Comparison of ENCODE assay signal across 21 cellular contexts in the genomic region with DNA sequence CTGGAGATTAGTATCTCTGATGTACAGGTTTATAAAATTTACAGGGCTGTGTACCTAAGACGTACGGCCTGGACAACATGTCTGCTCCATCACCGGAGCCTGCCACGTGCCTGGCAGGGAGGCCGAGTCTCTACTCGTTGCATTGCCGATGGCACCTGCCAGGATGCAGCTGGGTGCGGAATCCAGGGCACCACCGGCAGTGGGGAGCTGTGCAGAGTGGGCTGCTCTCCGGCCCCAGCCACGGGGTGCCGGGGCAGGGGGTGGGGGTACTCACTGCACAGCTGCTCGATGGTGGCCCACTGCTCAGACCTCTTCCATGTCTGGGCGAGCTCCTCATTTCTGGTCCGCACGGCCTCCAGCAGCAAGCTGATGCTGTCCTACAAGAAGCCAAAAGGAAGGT. TPM values are rescaled to one million over a fixed set of nuclear protein-coding genes. Genes with fewer than 3 reads are reported as not detected.
DNase-seq lines count a peak whose midpoint lies in the region; ATAC-seq, FAIRE-seq and TF ChIP-seq lines count a peak whose summit lies in the region.
"Had no signal": no experiment of that assay in that cellular context is flagged by ENCODE, and none has a peak within 500 bp of the region (broad histone marks: within the 10 kb centered on the region; RNA-seq: fewer than 3 reads in every experiment).

No MANE protein-coding gene starts in this region.

- H3K9me1 ChIP-seq in endothelial cell of umbilical vein (replicated peaks; ENCODE audit: control insufficient read depth, extremely low read depth, insufficient read depth, low read length) = no peaks in the 10 kb centered on the region

- H3K4me3 ChIP-seq in endothelial cell of umbilical vein (replicated peaks in 1 of 3; ENCODE audit: insufficient read depth in 1 of 3, low read depth in 1 of 3, low read length in 3 of 3) (no peak overlapping the region), neural progenitor cell (no peak overlapping the region), uterus (no peak overlapping the region)
- H3K4me3 ChIP-seq: SJCRH30 had no signal

- no peak overlapping the region for H2AFZ ChIP-seq in endothelial cell of umbilical vein (ENCODE audit: low read depth, low read length)
- H2AFZ ChIP-seq in neural progenitor cell (replicated peaks) = no peak overlapping the region

- dilution Hi-C loops in endothelial cell of umbilical vein (cut with MboI; ENCODE audit: extremely low pct_ligation_motif_present, low sequenced_read_pairs) = no loop called here

- H3K4me1 Mint-ChIP-seq in natural killer cell treated with Interleukin-12 subunit alpha and Interleukin-12 subunit beta and Interleukin-15 and Interleukin-18, amount 100 ng/mL, for 72 hours (ENCODE audit: low read depth in 2 of 2) = no peaks in the 10 kb centered on the region
- H3K4me1 Mint-ChIP-seq in natural killer cell (no peaks in the 10 kb centered on the region), neural progenitor cell (no peaks in the 10 kb centered on the region)

- H3F3A ChIP-seq in neural progenitor cell (ENCODE audit: low read depth) = no peaks in the 10 kb centered on the region

- POLR2A ChIA-PET in endothelial cell of umbilical vein (lab: Charles Lee) = no interaction called here

- H3K79me2 ChIP-seq in endothelial cell of umbilical vein (ENCODE audit: control insufficient read depth, insufficient read depth, low read length) = peaks cover 20% of the 10 kb centered on the region
- H3K79me2 ChIP-seq in neural progenitor cell (ENCODE audit: low read depth) = no peaks in the 10 kb centered on the region

- ATAC-seq in natural killer cell treated with Interleukin-12 subunit alpha and Interleukin-12 subunit beta and Interleukin-15 and Interleukin-18, amount 100 ng/mL, for 72 hours = no peak
- ATAC-seq in natural killer cell = no peak
- no peak for ATAC-seq in HG02870 (IDR thresholded peaks at IDR 0.05; ENCODE audit: unreplicated experiment)

- H3K36me3 ChIP-seq in endothelial cell of umbilical vein (ENCODE audit: control insufficient read depth in 2 of 2, extremely low read depth in 1 of 2, insufficient read depth in 2 of 2, low read length in 2 of 2) (peaks cover 18 to 19% of the 10 kb centered on the region in 2 experiments), neural progenitor cell (no peaks in the 10 kb centered on the region), uterus (no peaks in the 10 kb centered on the region)

- no TSS peak for BruUV-seq in endothelial cell of umbilical vein (replicated peaks; lab: Mats Ljungman, UMichigan)

- H3K9me3 Mint-ChIP-seq in natural killer cell treated with Interleukin-12 subunit alpha and Interleukin-12 subunit beta and Interleukin-15 and Interleukin-18, amount 100 ng/mL, for 72 hours = no peaks in the 10 kb centered on the region
- H3K9me3 Mint-ChIP-seq in natural killer cell (no peaks in the 10 kb centered on the region), neural progenitor cell (no peaks in the 10 kb centered on the region)
- H3K9me3 Mint-ChIP-seq: activated naive CD4-positive, alpha-beta T cell treated with anti-CD3 and anti-CD28 coated beads for 36 hours; activated T-cell treated with anti-CD3 and anti-CD28 coated beads, Interleukin-2, amount 50 U/mL, for 24 hours; CD4-positive, CD25-positive, alpha-beta regulatory T cell; T-helper 2 cell treated with Interferon-gamma antibody and Interleukin-4, amounts not matched to agents 5 μg/mL and 100 μg/mL, for 36 hours had no signal

- peaks cover 5% of the 10 kb centered on the region for H3K36me3 Mint-ChIP-seq in natural killer cell treated with Interleukin-12 subunit alpha and Interleukin-12 subunit beta and Interleukin-15 and Interleukin-18, amount 100 ng/mL, for 72 hours
- H3K36me3 Mint-ChIP-seq in natural killer cell = no peaks in the 10 kb centered on the region
- peaks cover 12% of the 10 kb centered on the region for H3K36me3 Mint-ChIP-seq in neural progenitor cell

- H3K9me3 ChIP-seq in endothelial cell of umbilical vein (replicated peaks; ENCODE audit: control insufficient read depth, insufficient read depth, low read length) = no peaks in the 10 kb centered on the region
- no peaks in the 10 kb centered on the region for H3K9me3 ChIP-seq in neural progenitor cell (ENCODE audit: low read depth)
- H3K9me3 ChIP-seq in uterus = no peaks in the 10 kb centered on the region
- H3K9me3 ChIP-seq: SJCRH30 had no signal

- DNase-seq in natural killer cell treated with Interleukin-12 subunit alpha and Interleukin-12 subunit beta and Interleukin-15 and Interleukin-18, amount 100 ng/mL, for 72 hours (ENCODE audit: low spot score) = peak; percentile 58
- DNase-seq in natural killer cell = no peak
- no peak for DNase-seq in endothelial cell of umbilical vein (ENCODE audit: low read depth, low spot score)
- no peak for DNase-seq in neural progenitor cell (ENCODE audit: low spot score)
- DNase-seq in uterus = no peak
- DNase-seq in medulla oblongata (ENCODE audit: extremely low spot score) = no peak
- DNase-seq in GM03348 (ENCODE audit: low spot score) = no peak
- DNase-seq: activated CD4-positive, CD25-positive, alpha-beta regulatory T cell; activated naive CD4-positive, alpha-beta T cell treated with anti-CD3 and anti-CD28 coated beads for 36 hours; activated T-cell treated with anti-CD3 and anti-CD28 coated beads, Interleukin-2, amount 50 U/mL, for 24 hours; CD4-positive, CD25-positive, alpha-beta regulatory T cell; DMS 273 treated with DMSO at 0.1 percent for 48 hours; NCI-H1694; NCI-H774; OCI-M1; retina; SJCRH30; stimulated activated CD4-positive, alpha-beta T cell treated with anti-CD3 and anti-CD28 coated beads, Interleukin-15, amount 100 ng/mL, for 24 hours had no signal

- H3K4me3 Mint-ChIP-seq in natural killer cell treated with Interleukin-12 subunit alpha and Interleukin-12 subunit beta and Interleukin-15 and Interleukin-18, amount 100 ng/mL, for 72 hours = no peak overlapping the region
- no peak overlapping the region for H3K4me3 Mint-ChIP-seq in natural killer cell
- H3K4me3 Mint-ChIP-seq in neural progenitor cell = no peak overlapping the region
- H3K4me3 Mint-ChIP-seq: activated naive CD4-positive, alpha-beta T cell treated with anti-CD3 and anti-CD28 coated beads for 36 hours; activated T-cell treated with anti-CD3 and anti-CD28 coated beads, Interleukin-2, amount 50 U/mL, for 24 hours; T-helper 2 cell treated with Interferon-gamma antibody and Interleukin-4, amounts not matched to agents 5 μg/mL and 100 μg/mL, for 36 hours had no signal

- H3K4me2 ChIP-seq in endothelial cell of umbilical vein (ENCODE audit: insufficient read depth, low read length) (peak overlapping the region; percentile 80), neural progenitor cell (no peak overlapping the region)

- H3K9ac ChIP-seq in endothelial cell of umbilical vein (replicated peaks; ENCODE audit: extremely low read depth, insufficient read depth, low read length) = peak overlapping the region; percentile 85
- no peak overlapping the region for H3K9ac ChIP-seq in neural progenitor cell

- H3K27ac ChIP-seq in endothelial cell of umbilical vein (ENCODE audit: insufficient read depth, low read depth, low read length) = peak overlapping the region; percentile 96
- H3K27ac ChIP-seq in neural progenitor cell = no peak overlapping the region
- H3K27ac ChIP-seq in uterus = peak overlapping the region; percentile 72 to 80
- H3K27ac ChIP-seq: SJCRH30 had no signal

- intact Hi-C loops in natural killer cell (cut with micrococcal nuclease) = no loop called here
- intact Hi-C loops in endothelial cell of umbilical vein (cut with micrococcal nuclease) = loop anchor here (5.0 kb wide), 1 partner anchor 37 kb away; no protein-coding TSS in a partner anchor
- intact Hi-C loops in uterus (cut with DNase I; ENCODE audit: low total_unique reads) = no loop called here

- H3K27ac Mint-ChIP-seq in natural killer cell treated with Interleukin-12 subunit alpha and Interleukin-12 subunit beta and Interleukin-15 and Interleukin-18, amount 100 ng/mL, for 72 hours = no peak overlapping the region
- H3K27ac Mint-ChIP-seq in natural killer cell (no peak overlapping the region), neural progenitor cell (peak overlapping the region; percentile 29)
- H3K27ac Mint-ChIP-seq: activated naive CD4-positive, alpha-beta T cell treated with anti-CD3 and anti-CD28 coated beads for 36 hours; activated T-cell treated with anti-CD3 and anti-CD28 coated beads, Interleukin-2, amount 50 U/mL, for 24 hours; T-helper 2 cell treated with Interferon-gamma antibody and Interleukin-4, amounts not matched to agents 5 μg/mL and 100 μg/mL, for 36 hours had no signal

- H3K4me1 ChIP-seq in endothelial cell of umbilical vein (ENCODE audit: control insufficient read depth, extremely low read depth, insufficient read depth, low read length) (peaks cover 69% of the 10 kb centered on the region), neural progenitor cell (no peaks in the 10 kb centered on the region), uterus (peaks cover 17 to 21% of the 10 kb centered on the region in 2 donors)

- no peak for TF ChIP-seq CTCF in natural killer cell (IDR thresholded peaks at IDR 0.05)
- no peak for TF ChIP-seq CTCF in endothelial cell of umbilical vein (IDR thresholded peaks at IDR 0.05; ENCODE audit: extremely low read depth in 1 of 2, insufficient read depth in 1 of 2, low read depth in 1 of 2, low read length in 2 of 2)
- TF ChIP-seq CTCF in neural progenitor cell (IDR thresholded peaks at IDR 0.05) = no peak
- TF ChIP-seq CTCF in uterus (IDR thresholded peaks at IDR 0.05) = no peak

- H3K27me3 ChIP-seq in endothelial cell of umbilical vein (ENCODE audit: control insufficient read depth in 2 of 2, insufficient read depth in 2 of 2, low read length in 2 of 2) = no peaks in the 10 kb centered on the region
- no peaks in the 10 kb centered on the region for H3K27me3 ChIP-seq in neural progenitor cell
- no peaks in the 10 kb centered on the region for H3K27me3 ChIP-seq in uterus
- H3K27me3 ChIP-seq: SJCRH30 had no signal

- H4K20me1 ChIP-seq in endothelial cell of umbilical vein (replicated peaks; ENCODE audit: control insufficient read depth, extremely low read depth, insufficient read depth, low read length) (no peaks in the 10 kb centered on the region), neural progenitor cell (ENCODE audit: low read depth) (no peaks in the 10 kb centered on the region)

- H3K27me3 Mint-ChIP-seq in natural killer cell treated with Interleukin-12 subunit alpha and Interleukin-12 subunit beta and Interleukin-15 and Interleukin-18, amount 100 ng/mL, for 72 hours = no peaks in the 10 kb centered on the region
- H3K27me3 Mint-ChIP-seq in natural killer cell (ENCODE audit: low read depth in 2 of 2) (no peaks in the 10 kb centered on the region), neural progenitor cell (ENCODE audit: insufficient read depth, low read depth) (no peaks in the 10 kb centered on the region)
- H3K27me3 Mint-ChIP-seq: activated T-cell treated with anti-CD3 and anti-CD28 coated beads, Interleukin-2, amount 50 U/mL, for 24 hours; CD4-positive, CD25-positive, alpha-beta regulatory T cell had no signal

- CTCF ChIA-PET in endothelial cell of umbilical vein (lab: Charles Lee) = interaction anchor here (1.0 to 2.6 kb wide), 3 partner anchors 10 to 36 kb away, joined by 3 to 16 read pairs (median 4); no protein-coding TSS in a partner anchor

- TF ChIP-seq POLR2A in endothelial cell of umbilical vein (IDR thresholded peaks at IDR 0.05; ENCODE audit: low read depth, low read length) (no peak), uterus (IDR thresholded peaks at IDR 0.05) (no peak)

- FAIRE-seq in endothelial cell of umbilical vein (lab: Jason Lieb, UNC) = no peak
- FAIRE-seq: frontal cortex had no signal

RNA-seq across cellular contexts. Expression of a gene that starts 13.1 kb away (rescaled TPM):
- total RNA-seq in natural killer cell treated with Interleukin-12 subunit alpha and Interleukin-12 subunit beta and Interleukin-15 and Interleukin-18, amount 100 ng/mL, for 72 hours = 10 to 100 TPM; 35.5 to 76.6 TPM
- total RNA-seq in natural killer cell (10 to 100 TPM; 31.8 to 34.5 (median 33.1) TPM), endothelial cell of umbilical vein (50.2 and 54.3 TPM in 2 replicates), neural progenitor cell (ENCODE audit: low replicate concordance) (9.7 and 36.5 TPM in 2 replicates), uterus (10 to 100 TPM in 2 of 4 donors, 1 to 10 TPM in 2; 3.5 to 31.2 (median 17.3) TPM)
- polyA plus RNA-seq in endothelial cell of umbilical vein = 35.4 and 40.4 TPM in 2 replicates
- polyA plus RNA-seq in endothelial cell of umbilical vein (2011; cell fraction: cytosol; rRNA removed) = 18.0 and 31.7 TPM in 2 replicates
- 58.5 and 65.6 TPM in 2 replicates for polyA plus RNA-seq in endothelial cell of umbilical vein (2011; cell fraction: nucleus; rRNA removed)
- 17.9 and 28.1 TPM in 2 replicates for polyA plus RNA-seq in endothelial cell of umbilical vein (2012)
- polyA minus RNA-seq in endothelial cell of umbilical vein = 21.6 and 30.8 TPM in 2 replicates
- 7.8 TPM for polyA minus RNA-seq in endothelial cell of umbilical vein (2011; cell fraction: cytosol; rRNA and poly(A)+ RNA removed)
- polyA minus RNA-seq in endothelial cell of umbilical vein (2011; cell fraction: nucleus; rRNA and poly(A)+ RNA removed) = 34.6 and 44.7 TPM in 2 replicates

RNA-seq across cellular contexts. Expression of a gene that starts 37.1 kb away (rescaled TPM):
- under 1 TPM; 0.21 to 0.64 TPM for total RNA-seq in natural killer cell treated with Interleukin-12 subunit alpha and Interleukin-12 subunit beta and Interleukin-15 and Interleukin-18, amount 100 ng/mL, for 72 hours
- total RNA-seq in natural killer cell = 1 to 10 TPM in 2 of 3 donors, under 1 TPM in 1; 0.26 to 2.6 (median 1.0) TPM
- total RNA-seq in endothelial cell of umbilical vein = 0.58 and 0.71 TPM in 2 replicates
- 0.32 and 0.46 TPM in 2 replicates for polyA plus RNA-seq in endothelial cell of umbilical vein
- polyA plus RNA-seq in endothelial cell of umbilical vein (2011; cell fraction: cytosol; rRNA removed) = 0.06 and 0.10 TPM in 2 replicates
- polyA plus RNA-seq in endothelial cell of umbilical vein (2011; cell fraction: nucleus; rRNA removed) = 0.43 and 0.87 TPM in 2 replicates
- polyA plus RNA-seq in endothelial cell of umbilical vein (2012) = 0.12 and 0.25 TPM in 2 replicates
- 0.41 TPM in 1 of 2 replicates, not detected in the other for polyA minus RNA-seq in endothelial cell of umbilical vein
- polyA minus RNA-seq in endothelial cell of umbilical vein (2011; cell fraction: cytosol; rRNA and poly(A)+ RNA removed) = 1.1 TPM
- 0.67 and 1.4 TPM in 2 replicates for polyA minus RNA-seq in endothelial cell of umbilical vein (2011; cell fraction: nucleus; rRNA and poly(A)+ RNA removed)
- 0.28 TPM in 1 of 2 replicates, not detected in the other for total RNA-seq in neural progenitor cell (ENCODE audit: low replicate concordance)
- total RNA-seq in uterus = 1 to 10 TPM in 2 of 4 donors, not detected in 2; 5.0 to 7.4 TPM
- total RNA-seq: activated naive CD4-positive, alpha-beta T cell treated with anti-CD3 and anti-CD28 coated beads for 36 hours had no signal

RNA-seq across cellular contexts. Expression of a gene that starts 52.6 kb away (rescaled TPM):
- total RNA-seq in natural killer cell treated with Interleukin-12 subunit alpha and Interleukin-12 subunit beta and Interleukin-15 and Interleukin-18, amount 100 ng/mL, for 72 hours = 1,000 to 10,000 TPM; 4,962 to 5,145 TPM
- total RNA-seq in natural killer cell (1,000 to 10,000 TPM; 1,401 to 1,901 (median 1,735) TPM), endothelial cell of umbilical vein (6,127 and 6,180 TPM in 2 replicates), neural progenitor cell (ENCODE audit: low replicate concordance) (1,228 and 2,405 TPM in 2 replicates), uterus (1,000 to 10,000 TPM; 1,023 to 5,472 (median 2,159) TPM)
- polyA plus RNA-seq in endothelial cell of umbilical vein = 7,850 and 10,663 TPM in 2 replicates
- polyA plus RNA-seq in endothelial cell of umbilical vein (2011; cell fraction: cytosol; rRNA removed) = 8,486 and 8,491 TPM in 2 replicates
- 3,539 and 4,015 TPM in 2 replicates for polyA plus RNA-seq in endothelial cell of umbilical vein (2011; cell fraction: nucleus; rRNA removed)
- 6,029 and 7,831 TPM in 2 replicates for polyA plus RNA-seq in endothelial cell of umbilical vein (2012)
- 1,957 and 3,242 TPM in 2 replicates for polyA minus RNA-seq in endothelial cell of umbilical vein
- 776 TPM for polyA minus RNA-seq in endothelial cell of umbilical vein (2011; cell fraction: cytosol; rRNA and poly(A)+ RNA removed)
- 664 and 1,635 TPM in 2 replicates for polyA minus RNA-seq in endothelial cell of umbilical vein (2011; cell fraction: nucleus; rRNA and poly(A)+ RNA removed)
